10 cellular contexts compared by ENCODE assay signal in genomic region chr2:20509766-20510490, GRCh38.
DNase-seq lines count a peak whose midpoint lies in the region; ATAC-seq, FAIRE-seq and TF ChIP-seq lines count a peak whose summit lies in the region.
"Had no signal": no experiment of that assay in that cellular context is flagged by ENCODE, and none has a peak within 500 bp of the region (broad histone marks: within the 10 kb centered on the region; RNA-seq: fewer than 3 reads in every experiment).

No MANE protein-coding gene starts in this region.

- no peak for ATAC-seq in GM21529 (IDR thresholded peaks at IDR 0.05; ENCODE audit: unreplicated experiment)
- ATAC-seq: effector memory CD8-positive, alpha-beta T cell had no signal

- no peaks in the 10 kb centered on the region for H3K36me3 Mint-ChIP-seq in astrocyte (ENCODE audit: low read depth, unreplicated experiment)
- no peaks in the 10 kb centered on the region for H3K36me3 Mint-ChIP-seq in activated T-cell treated with anti-CD3 and anti-CD28 coated beads, Interleukin-2, amount 50 U/mL, for 24 hours (ENCODE audit: low read depth)

- H2AFZ ChIP-seq in astrocyte (ENCODE audit: low read depth, low read length) = no peak overlapping the region

- H3K4me1 ChIP-seq in astrocyte (ENCODE audit: insufficient read depth, low read length) = peaks cover 25% of the 10 kb centered on the region

- no peak overlapping the region for H3K4me2 ChIP-seq in astrocyte (ENCODE audit: low read length)

- H3K4me1 Mint-ChIP-seq in astrocyte (ENCODE audit: low read depth, unreplicated experiment) = peaks cover 42% of the 10 kb centered on the region
- H3K4me1 Mint-ChIP-seq in activated T-cell treated with anti-CD3 and anti-CD28 coated beads, Interleukin-2, amount 50 U/mL, for 24 hours (ENCODE audit: low read depth) = peaks cover 8% of the 10 kb centered on the region

- peaks cover 3% of the 10 kb centered on the region for H3K9me3 Mint-ChIP-seq in astrocyte (ENCODE audit: unreplicated experiment)
- H3K9me3 Mint-ChIP-seq in activated T-cell treated with anti-CD3 and anti-CD28 coated beads, Interleukin-2, amount 50 U/mL, for 24 hours = no peaks in the 10 kb centered on the region

- no peaks in the 10 kb centered on the region for H3K9me3 ChIP-seq in astrocyte (ENCODE audit: insufficient read depth, low read depth, low read length)
- H3K9me3 ChIP-seq: SJSA1 had no signal

- H3K27ac ChIP-seq in astrocyte (ENCODE audit: low read depth, low read length) = no peak overlapping the region
- H3K27ac ChIP-seq: SJSA1 had no signal

- DNase-seq in Daoy (ENCODE audit: low read depth) = peak; percentile 88
- DNase-seq in NCI-H187 treated with DMSO at 0.1 percent for 48 hours (lab: John Stamatoyannopoulos, UW) = peak; percentile 88
- DNase-seq in astrocyte (ENCODE audit: low read depth) = peak; percentile 59
- DNase-seq in mucosa of gallbladder (ENCODE audit: low spot score) = peak; percentile 66
- DNase-seq in effector CD8-positive, alpha-beta T cell (lab: John Stamatoyannopoulos, UW) = no peak
- no peak for DNase-seq in activated T-cell treated with anti-CD3 and anti-CD28 coated beads, Interleukin-2, amount 50 U/mL, for 24 hours
- no peak for DNase-seq in activated naive CD4-positive, alpha-beta T cell (lab: John Stamatoyannopoulos, UW)
- DNase-seq: effector memory CD8-positive, alpha-beta T cell had no signal

- H3K79me2 ChIP-seq in astrocyte (ENCODE audit: insufficient read depth, low read length) = no peaks in the 10 kb centered on the region

- FAIRE-seq in astrocyte (lab: Jason Lieb, UNC) = no peak

- no peak overlapping the region for H3K4me3 ChIP-seq in astrocyte (ENCODE audit: insufficient read depth, low read depth, low read length)
- H3K4me3 ChIP-seq: SJSA1 had no signal

- H4K20me1 ChIP-seq in astrocyte (ENCODE audit: insufficient read depth, low read length) = no peaks in the 10 kb centered on the region

- no peak for TF ChIP-seq CTCF in astrocyte (IDR thresholded peaks at IDR 0.05; ENCODE audit: insufficient read depth, low read depth, low read length)

- no peak overlapping the region for H3K9ac ChIP-seq in astrocyte (ENCODE audit: low read length)

- H3K27me3 ChIP-seq in astrocyte (ENCODE audit: insufficient read depth, low read length) = no peaks in the 10 kb centered on the region
- H3K27me3 ChIP-seq: SJSA1 had no signal

- H3K4me3 Mint-ChIP-seq in astrocyte (ENCODE audit: unreplicated experiment) = no peak overlapping the region
- H3K4me3 Mint-ChIP-seq in activated T-cell treated with anti-CD3 and anti-CD28 coated beads, Interleukin-2, amount 50 U/mL, for 24 hours = no peak overlapping the region
- H3K4me3 Mint-ChIP-seq: effector memory CD8-positive, alpha-beta T cell had no signal

- H3K27me3 Mint-ChIP-seq in astrocyte (ENCODE audit: low read depth, unreplicated experiment) = no peaks in the 10 kb centered on the region
- peaks cover 9% of the 10 kb centered on the region for H3K27me3 Mint-ChIP-seq in activated T-cell treated with anti-CD3 and anti-CD28 coated beads, Interleukin-2, amount 50 U/mL, for 24 hours

- H3K36me3 ChIP-seq in astrocyte (ENCODE audit: insufficient read depth, low read length) = no peaks in the 10 kb centered on the region
- H3K36me3 ChIP-seq: SJSA1 had no signal

- peak overlapping the region; percentile 29 for H3K27ac Mint-ChIP-seq in astrocyte (ENCODE audit: unreplicated experiment)
- H3K27ac Mint-ChIP-seq in activated T-cell treated with anti-CD3 and anti-CD28 coated beads, Interleukin-2, amount 50 U/mL, for 24 hours = no peak overlapping the region
- H3K27ac Mint-ChIP-seq: effector memory CD8-positive, alpha-beta T cell had no signal

Comparison
In these comparisons a context has a peak if more than half of its experiments do, and no peak if none do; other contexts are left out.
1. DNase-seq: peak in Daoy (single experiment), NCI-H187 treated with DMSO at 0.1 percent for 48 hours (single experiment), astrocyte (single experiment) and mucosa of gallbladder (single experiment); none in effector CD8-positive, alpha-beta T cell (single experiment), activated T-cell treated with anti-CD3 and anti-CD28 coated beads, Interleukin-2, amount 50 U/mL, for 24 hours (single experiment) and activated naive CD4-positive, alpha-beta T cell (0 of 4).